In the genomic region with DNA sequence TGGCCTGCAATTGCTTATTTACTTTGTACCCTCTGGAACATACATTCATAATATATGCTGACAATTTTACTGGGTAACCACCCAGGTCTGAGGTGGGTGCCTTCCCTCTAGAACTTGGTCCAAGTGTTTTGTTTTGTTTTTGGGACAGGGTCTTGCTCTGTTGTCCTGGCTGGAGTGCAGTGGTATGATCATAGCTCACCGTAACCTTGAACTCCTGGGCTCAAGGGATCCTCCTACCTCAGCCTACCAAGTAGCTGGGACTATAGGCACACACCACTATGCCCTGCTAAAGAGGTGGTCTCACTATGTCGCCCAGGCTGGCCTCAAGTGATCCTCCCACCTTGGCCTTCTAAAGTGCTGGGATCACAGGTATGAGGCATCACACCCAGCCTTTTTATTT, we compare ENCODE assay signal across 1 cellular context.
A peak's percentile ranks its signal among the peaks of the same experiment; 100 is the strongest.
TF ChIP-seq lines count a peak whose summit lies in the region.

No MANE protein-coding gene starts in this region.

TF ChIP-seq in K562, 482 proteins besides CTCF, POLR2A, EP300 and RAD21:
- no peak for TF ChIP-seq ZNF408 (CRISPR knock-in tag; IDR thresholded peaks at IDR 0.05; ENCODE audit: low read depth)
- TF ChIP-seq, protein P1, sequence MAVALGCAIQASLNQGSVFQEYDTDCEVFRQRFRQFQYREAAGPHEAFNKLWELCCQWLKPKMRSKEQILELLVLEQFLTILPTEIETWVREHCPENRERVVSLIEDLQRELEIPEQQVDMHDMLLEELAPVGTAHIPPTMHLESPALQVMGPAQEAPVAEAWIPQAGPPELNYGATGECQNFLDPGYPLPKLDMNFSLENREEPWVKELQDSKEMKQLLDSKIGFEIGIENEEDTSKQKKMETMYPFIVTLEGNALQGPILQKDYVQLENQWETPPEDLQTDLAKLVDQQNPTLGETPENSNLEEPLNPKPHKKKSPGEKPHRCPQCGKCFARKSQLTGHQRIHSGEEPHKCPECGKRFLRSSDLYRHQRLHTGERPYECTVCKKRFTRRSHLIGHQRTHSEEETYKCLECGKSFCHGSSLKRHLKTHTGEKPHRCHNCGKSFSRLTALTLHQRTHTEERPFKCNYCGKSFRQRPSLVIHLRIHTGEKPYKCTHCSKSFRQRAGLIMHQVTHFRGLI (CRISPR knock-in tag; IDR thresholded peaks at IDR 0.05): no peak
- TF ChIP-seq ZNF121 (CRISPR knock-in tag; conservative IDR thresholded peaks at IDR 0.05): 0 out of 2 replicates have a peak, but pooled peaks have one; percentile 23
- TF ChIP-seq, protein P2, sequence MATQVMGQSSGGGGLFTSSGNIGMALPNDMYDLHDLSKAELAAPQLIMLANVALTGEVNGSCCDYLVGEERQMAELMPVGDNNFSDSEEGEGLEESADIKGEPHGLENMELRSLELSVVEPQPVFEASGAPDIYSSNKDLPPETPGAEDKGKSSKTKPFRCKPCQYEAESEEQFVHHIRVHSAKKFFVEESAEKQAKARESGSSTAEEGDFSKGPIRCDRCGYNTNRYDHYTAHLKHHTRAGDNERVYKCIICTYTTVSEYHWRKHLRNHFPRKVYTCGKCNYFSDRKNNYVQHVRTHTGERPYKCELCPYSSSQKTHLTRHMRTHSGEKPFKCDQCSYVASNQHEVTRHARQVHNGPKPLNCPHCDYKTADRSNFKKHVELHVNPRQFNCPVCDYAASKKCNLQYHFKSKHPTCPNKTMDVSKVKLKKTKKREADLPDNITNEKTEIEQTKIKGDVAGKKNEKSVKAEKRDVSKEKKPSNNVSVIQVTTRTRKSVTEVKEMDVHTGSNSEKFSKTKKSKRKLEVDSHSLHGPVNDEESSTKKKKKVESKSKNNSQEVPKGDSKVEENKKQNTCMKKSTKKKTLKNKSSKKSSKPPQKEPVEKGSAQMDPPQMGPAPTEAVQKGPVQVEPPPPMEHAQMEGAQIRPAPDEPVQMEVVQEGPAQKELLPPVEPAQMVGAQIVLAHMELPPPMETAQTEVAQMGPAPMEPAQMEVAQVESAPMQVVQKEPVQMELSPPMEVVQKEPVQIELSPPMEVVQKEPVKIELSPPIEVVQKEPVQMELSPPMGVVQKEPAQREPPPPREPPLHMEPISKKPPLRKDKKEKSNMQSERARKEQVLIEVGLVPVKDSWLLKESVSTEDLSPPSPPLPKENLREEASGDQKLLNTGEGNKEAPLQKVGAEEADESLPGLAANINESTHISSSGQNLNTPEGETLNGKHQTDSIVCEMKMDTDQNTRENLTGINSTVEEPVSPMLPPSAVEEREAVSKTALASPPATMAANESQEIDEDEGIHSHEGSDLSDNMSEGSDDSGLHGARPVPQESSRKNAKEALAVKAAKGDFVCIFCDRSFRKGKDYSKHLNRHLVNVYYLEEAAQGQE (CRISPR knock-in tag; IDR thresholded peaks at IDR 0.05; ENCODE audit: low read depth): no peak
- TF ChIP-seq, protein P3, sequence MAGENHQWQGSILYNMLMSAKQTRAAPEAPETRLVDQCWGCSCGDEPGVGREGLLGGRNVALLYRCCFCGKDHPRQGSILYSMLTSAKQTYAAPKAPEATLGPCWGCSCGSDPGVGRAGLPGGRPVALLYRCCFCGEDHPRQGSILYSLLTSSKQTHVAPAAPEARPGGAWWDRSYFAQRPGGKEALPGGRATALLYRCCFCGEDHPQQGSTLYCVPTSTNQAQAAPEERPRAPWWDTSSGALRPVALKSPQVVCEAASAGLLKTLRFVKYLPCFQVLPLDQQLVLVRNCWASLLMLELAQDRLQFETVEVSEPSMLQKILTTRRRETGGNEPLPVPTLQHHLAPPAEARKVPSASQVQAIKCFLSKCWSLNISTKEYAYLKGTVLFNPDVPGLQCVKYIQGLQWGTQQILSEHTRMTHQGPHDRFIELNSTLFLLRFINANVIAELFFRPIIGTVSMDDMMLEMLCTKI (IDR thresholded peaks at IDR 0.05; ENCODE audit: partially characterized antibody): no peak
- TF ChIP-seq SOX6 (IDR thresholded peaks at IDR 0.05): no peak
